ENCODE assay signal across 13 cellular contexts in the genomic region with DNA sequence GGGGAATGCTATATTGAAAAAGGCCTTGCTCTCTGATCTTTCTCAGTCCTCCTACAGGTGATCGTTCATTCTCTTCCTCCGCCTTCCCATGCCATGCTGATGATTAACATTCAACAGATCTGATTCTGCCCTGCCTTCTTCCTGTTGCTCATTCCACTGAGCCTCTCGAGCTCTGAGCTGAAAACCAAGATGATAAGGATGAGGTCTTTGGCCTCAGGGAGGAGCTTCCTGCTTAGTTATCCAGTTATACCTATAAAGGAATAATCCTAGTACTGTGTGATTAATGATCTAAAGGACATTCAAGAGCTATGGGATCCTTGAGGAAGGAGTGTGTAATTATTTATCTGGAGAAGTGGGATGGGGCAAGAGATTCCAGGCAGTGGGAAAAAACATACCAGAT. TPM values are rescaled to one million over a fixed set of nuclear protein-coding genes. Genes with fewer than 3 reads are reported as not detected.
DNase-seq lines count a peak whose midpoint lies in the region; ATAC-seq and TF ChIP-seq lines count a peak whose summit lies in the region.
"Had no signal": no experiment of that assay in that cellular context is flagged by ENCODE, and none has a peak within 500 bp of the region (broad histone marks: within the 10 kb centered on the region; RNA-seq: fewer than 3 reads in every experiment).

No MANE protein-coding gene starts in this region.

- no peaks in the 10 kb centered on the region for H3K9me3 Mint-ChIP-seq in stimulated activated naive CD8-positive, alpha-beta T cell treated with anti-CD3 and anti-CD28 coated beads, Interleukin-15, amount 100 ng/mL, for 72 hours
- H3K9me3 Mint-ChIP-seq: CD8-positive, alpha-beta T cell; naive thymus-derived CD4-positive, alpha-beta T cell had no signal

- no peaks in the 10 kb centered on the region for H3K4me1 Mint-ChIP-seq in stimulated activated naive CD8-positive, alpha-beta T cell treated with anti-CD3 and anti-CD28 coated beads, Interleukin-15, amount 100 ng/mL, for 72 hours

- H3K4me3 Mint-ChIP-seq in stimulated activated naive CD8-positive, alpha-beta T cell treated with anti-CD3 and anti-CD28 coated beads, Interleukin-15, amount 100 ng/mL, for 72 hours = no peak overlapping the region
- H3K4me3 Mint-ChIP-seq: activated naive CD8-positive, alpha-beta T cell; CD8-positive, alpha-beta T cell; naive thymus-derived CD4-positive, alpha-beta T cell had no signal

- no peaks in the 10 kb centered on the region for H3K27me3 Mint-ChIP-seq in stimulated activated naive CD8-positive, alpha-beta T cell treated with anti-CD3 and anti-CD28 coated beads, Interleukin-15, amount 100 ng/mL, for 72 hours
- H3K27me3 Mint-ChIP-seq: activated naive CD8-positive, alpha-beta T cell; naive thymus-derived CD4-positive, alpha-beta T cell had no signal

- POLR2A ChIA-PET in HEK293 (lab: Yijun Ruan, JAX) = interaction anchor here (0.7 to 2.1 kb wide), 2 partner anchors 10 to 26 kb away, joined by 3 to 8 read pairs; no protein-coding TSS in a partner anchor

- H3K27ac ChIP-seq in HEK293 (ENCODE audit: extremely low read depth, low read depth, low read length) (no peak overlapping the region), SJCRH30 (peak overlapping the region; percentile 47), psoas muscle (peak overlapping the region; percentile 81)
- H3K27ac ChIP-seq: sigmoid colon had no signal

- WGBS in psoas muscle, 3 donors = 69 to 74% (median 71%) methylated on average over 3 of the region's 3 CpGs

- H3K27ac Mint-ChIP-seq in stimulated activated naive CD8-positive, alpha-beta T cell treated with anti-CD3 and anti-CD28 coated beads, Interleukin-15, amount 100 ng/mL, for 72 hours = no peak overlapping the region
- H3K27ac Mint-ChIP-seq: activated naive CD8-positive, alpha-beta T cell; CD8-positive, alpha-beta T cell had no signal

- no peak for DNase-seq in SJCRH30
- peak; percentile 48 for DNase-seq in fibroblast of pulmonary artery (ENCODE audit: low read depth)
- no peak for DNase-seq in psoas muscle
- no peak for DNase-seq in NCI-H2107 (lab: John Stamatoyannopoulos, UW)
- DNase-seq in NCI-H1436 treated with DMSO at 0.1 percent for 48 hours (lab: John Stamatoyannopoulos, UW) = no peak
- DNase-seq in stimulated activated naive CD8-positive, alpha-beta T cell treated with anti-CD3 and anti-CD28 coated beads, Interleukin-15, amount 100 ng/mL, for 72 hours = no peak
- DNase-seq: CD8-positive, alpha-beta T cell; naive thymus-derived CD4-positive, alpha-beta T cell; NCI-H345; Right ventricle myocardium superior; sigmoid colon had no signal

- CTCF ChIA-PET in HEK293 (lab: Yijun Ruan, JAX) = interaction anchor here (0.7 to 3.4 kb wide), 13 partner anchors 9 to 1090 kb away, joined by 3 to 15 read pairs (median 4); no protein-coding TSS in a partner anchor

- H3K9me3 ChIP-seq in HEK293 (ENCODE audit: control insufficient read depth, insufficient read depth, low read depth, low read length) (no peaks in the 10 kb centered on the region), SJCRH30 (replicated peaks) (no peaks in the 10 kb centered on the region; the same call in 1 of the 2 replicates), psoas muscle (no peaks in the 10 kb centered on the region)
- H3K9me3 ChIP-seq: sigmoid colon had no signal

- peak in 3 of 4 donors; percentile 34 to 62 (median 45) for ATAC-seq in psoas muscle
- ATAC-seq in stimulated activated naive CD8-positive, alpha-beta T cell treated with anti-CD3 and anti-CD28 coated beads, Interleukin-15, amount 100 ng/mL, for 72 hours = no peak
- ATAC-seq: CD8-positive, alpha-beta T cell; naive thymus-derived CD4-positive, alpha-beta T cell had no signal

- no peak overlapping the region for H3K4me3 ChIP-seq in HEK293 (ENCODE audit: low read depth, low read length)
- no peak overlapping the region for H3K4me3 ChIP-seq in SJCRH30
- H3K4me3 ChIP-seq in fibroblast of pulmonary artery (replicated peaks; ENCODE audit: low read depth, low read length) = no peak overlapping the region
- no peak overlapping the region for H3K4me3 ChIP-seq in psoas muscle
- H3K4me3 ChIP-seq: sigmoid colon had no signal

- H3K36me3 ChIP-seq in HEK293 (ENCODE audit: control insufficient read depth in 2 of 2, insufficient read depth in 1 of 2, low read length in 2 of 2) (no peaks in the 10 kb centered on the region), SJCRH30 (0 out of 2 replicates have a peak, but pooled peaks cover 2% of the 10 kb centered on the region), psoas muscle (ENCODE audit: insufficient read depth in 1 of 2, low read depth in 1 of 2) (no peaks in the 10 kb centered on the region)
- H3K36me3 ChIP-seq: sigmoid colon had no signal

- TF ChIP-seq CTCF in HEK293 (tag by site-specific recombination; IDR thresholded peaks at IDR 0.05) (no peak), fibroblast of pulmonary artery (IDR thresholded peaks at IDR 0.05; ENCODE audit: low read length, missing control alignments) (no peak), psoas muscle (IDR thresholded peaks at IDR 0.05) (no peak)

- H3K4me1 ChIP-seq in HEK293 (ENCODE audit: control insufficient read depth, insufficient read depth, low read length) (peaks cover 7% of the 10 kb centered on the region), SJCRH30 (peaks cover 16% of the 10 kb centered on the region), psoas muscle (peaks cover 14% of the 10 kb centered on the region)

- H3K27me3 ChIP-seq in SJCRH30 (no peaks in the 10 kb centered on the region), psoas muscle (ENCODE audit: insufficient read depth in 3 of 3, low read length in 2 of 3) (no peaks in the 10 kb centered on the region)
- H3K27me3 ChIP-seq: sigmoid colon had no signal

- intact Hi-C loops in psoas muscle (cut with DNase I) = loop anchor here in 1 of 2 donors (1.0 kb wide), 1 partner anchor 27 kb away; no protein-coding TSS in a partner anchor

TF ChIP-seq in HEK293, 187 proteins besides CTCF, POLR2A, EP300 and RAD21:
- TF ChIP-seq SALL2 (tag by site-specific recombination; IDR thresholded peaks at IDR 0.05; ENCODE audit: borderline replicate concordance) (no peak), KLF17 (tag by site-specific recombination; IDR thresholded peaks at IDR 0.05) (no peak), ZFP37 (tag by site-specific recombination; IDR thresholded peaks at IDR 0.05) (no peak), SCRT1 (tag by site-specific recombination; IDR thresholded peaks at IDR 0.05; ENCODE audit: borderline replicate concordance) (0 out of 2 replicates have a peak, but pooled peaks have one; percentile 40), SCRT2 (tag by site-specific recombination; IDR thresholded peaks at IDR 0.05) (peak; percentile 71)
- TF ChIP-seq, protein P1, sequence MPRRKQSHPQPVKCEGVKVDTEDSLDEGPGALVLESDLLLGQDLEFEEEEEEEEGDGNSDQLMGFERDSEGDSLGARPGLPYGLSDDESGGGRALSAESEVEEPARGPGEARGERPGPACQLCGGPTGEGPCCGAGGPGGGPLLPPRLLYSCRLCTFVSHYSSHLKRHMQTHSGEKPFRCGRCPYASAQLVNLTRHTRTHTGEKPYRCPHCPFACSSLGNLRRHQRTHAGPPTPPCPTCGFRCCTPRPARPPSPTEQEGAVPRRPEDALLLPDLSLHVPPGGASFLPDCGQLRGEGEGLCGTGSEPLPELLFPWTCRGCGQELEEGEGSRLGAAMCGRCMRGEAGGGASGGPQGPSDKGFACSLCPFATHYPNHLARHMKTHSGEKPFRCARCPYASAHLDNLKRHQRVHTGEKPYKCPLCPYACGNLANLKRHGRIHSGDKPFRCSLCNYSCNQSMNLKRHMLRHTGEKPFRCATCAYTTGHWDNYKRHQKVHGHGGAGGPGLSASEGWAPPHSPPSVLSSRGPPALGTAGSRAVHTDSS (tag by site-specific recombination; IDR thresholded peaks at IDR 0.05) = no peak

RNA-seq across cellular contexts. Expression of gene MAP3K7CL, which starts 25.2 kb away (rescaled TPM):
- 20.2 and 24.0 TPM in 2 replicates for total RNA-seq in SJCRH30 (2014; rRNA removed; shearing (Covaris generic))
- total RNA-seq in psoas muscle = 100 to 1,000 TPM in 1 of 4 donors, 10 to 100 TPM in 3; 15.3 to 107 (median 23.7) TPM
- polyA plus RNA-seq in psoas muscle = 10 to 100 TPM in 2 of 3 donors, 1 to 10 TPM in 1; 3.3 to 18.4 (median 12.8) TPM

RNA-seq across cellular contexts. Expression of gene CCT8, which starts 31.8 kb away (rescaled TPM):
- total RNA-seq in SJCRH30 (2014; rRNA removed; shearing (Covaris generic)) = 438 and 460 TPM in 2 replicates
- total RNA-seq in psoas muscle = 100 to 1,000 TPM; 128 to 142 (median 138) TPM
- polyA plus RNA-seq in psoas muscle = 100 to 1,000 TPM; 124 to 251 (median 157) TPM
